Comparison of ENCODE assay signal across 8 cellular contexts in genomic region chr11:118921929-118922744, GRCh38. TPM values are rescaled to one million over a fixed set of nuclear protein-coding genes. Genes with fewer than 3 reads are reported as not detected.
DNase-seq lines count a peak whose midpoint lies in the region; ATAC-seq and TF ChIP-seq lines count a peak whose summit lies in the region.

No MANE protein-coding gene starts in this region.

- no peaks in the 10 kb centered on the region for H3K27me3 ChIP-seq in testis

- TF ChIP-seq CTCF in testis (IDR thresholded peaks at IDR 0.05) = no peak

- no peaks in the 10 kb centered on the region for H3K36me3 ChIP-seq in testis (ENCODE audit: low read depth, missing control alignments)

- peaks cover 70% of the 10 kb centered on the region for H3K4me1 ChIP-seq in testis

- peak overlapping the region; percentile 88 to 94 for H3K27ac ChIP-seq in testis

- TF ChIP-seq POLR2A in testis (IDR thresholded peaks at IDR 0.05) = no peak

- peak overlapping the region; percentile 53 to 75 for H3K4me3 ChIP-seq in testis

- DNase-seq in Ammon's horn (ENCODE audit: low spot score) (peak; percentile 77), M059J (ENCODE audit: low read depth) (peak; percentile 89), cerebellar cortex (ENCODE audit: low spot score) (peak; percentile 53), left lobe of liver (ENCODE audit: low spot score) (peak; percentile 94), testis (peak; percentile 91), NOMO-1 (lab: John Stamatoyannopoulos, UW; ENCODE audit: unreplicated experiment in 2 of 2) (no peak)
- DNase-seq in effector CD4-positive, alpha-beta T cell = no peak
- no peak for DNase-seq in stimulated activated CD4-positive, alpha-beta T cell treated with anti-CD3 and anti-CD28 coated beads, Interleukin-12 subunit alpha, Interleukin-12 subunit beta, amount 100 ng/mL, for 4 hours

- no peaks in the 10 kb centered on the region for H3K9me3 ChIP-seq in testis

- peak; percentile 53 for ATAC-seq in left lobe of liver

- intact Hi-C loops in testis (cut with DNase I; ENCODE audit: low total_unique reads) = no loop called here

- 29 to 50% methylated on average over 2 to 19 of the region's 20 CpGs for WGBS in testis, 2 donors

RNA-seq across cellular contexts. Expression of gene BCL9L, which starts 3.6 kb away (rescaled TPM):
- total RNA-seq in M059J (2014; rRNA removed; shearing (Covaris generic)) = 15.9 and 27.4 TPM in 2 replicates
- 24.7 TPM for total RNA-seq in left lobe of liver
- 10 to 100 TPM; 37.0 to 38.9 TPM for total RNA-seq in testis
- polyA plus RNA-seq in testis (ENCODE audit: insufficient read depth, low read depth, low replicate concordance) = 30.7 TPM

RNA-seq across cellular contexts. Expression of gene UPK2, which starts 34.0 kb away (rescaled TPM):
- total RNA-seq in M059J (2014; rRNA removed; shearing (Covaris generic)) = not detected in 2 replicates
- total RNA-seq in left lobe of liver (not detected), testis (under 1 TPM in 1 of 2 donors, not detected in 1; 0.68 TPM)
- 0.50 TPM for polyA plus RNA-seq in testis (ENCODE audit: insufficient read depth, low read depth, low replicate concordance)

RNA-seq across cellular contexts. Expression of gene CXCR5, which starts 38.4 kb away (rescaled TPM):
- total RNA-seq in M059J (2014; rRNA removed; shearing (Covaris generic)) = not detected in 2 replicates
- total RNA-seq in left lobe of liver (0.08 TPM), testis (under 1 TPM in 1 of 2 donors, not detected in 1; 0.06 TPM)
- 0.22 TPM for polyA plus RNA-seq in testis (ENCODE audit: insufficient read depth, low read depth, low replicate concordance)

RNA-seq across cellular contexts. Expression of gene FOXR1, which starts 49.4 kb away (rescaled TPM):
- not detected in 2 replicates for total RNA-seq in M059J (2014; rRNA removed; shearing (Covaris generic))
- not detected for total RNA-seq in left lobe of liver
- 1 to 10 TPM; 5.0 to 8.9 TPM for total RNA-seq in testis
- 7.3 TPM for polyA plus RNA-seq in testis (ENCODE audit: insufficient read depth, low read depth, low replicate concordance)

Comparison
In these comparisons a context has a peak if more than half of its experiments do, and no peak if none do; other contexts are left out.
1. DNase-seq: peak in Ammon's horn (single experiment), M059J (single experiment), cerebellar cortex (single experiment), left lobe of liver (single experiment) and testis (single experiment); none in effector CD4-positive, alpha-beta T cell (single experiment), NOMO-1 (0 of 2) and stimulated activated CD4-positive, alpha-beta T cell treated with anti-CD3 and anti-CD28 coated beads, Interleukin-12 subunit alpha, Interleukin-12 subunit beta, amount 100 ng/mL, for 4 hours (single experiment).